ENCODE assay signal across 2 cellular contexts in the genomic region with DNA sequence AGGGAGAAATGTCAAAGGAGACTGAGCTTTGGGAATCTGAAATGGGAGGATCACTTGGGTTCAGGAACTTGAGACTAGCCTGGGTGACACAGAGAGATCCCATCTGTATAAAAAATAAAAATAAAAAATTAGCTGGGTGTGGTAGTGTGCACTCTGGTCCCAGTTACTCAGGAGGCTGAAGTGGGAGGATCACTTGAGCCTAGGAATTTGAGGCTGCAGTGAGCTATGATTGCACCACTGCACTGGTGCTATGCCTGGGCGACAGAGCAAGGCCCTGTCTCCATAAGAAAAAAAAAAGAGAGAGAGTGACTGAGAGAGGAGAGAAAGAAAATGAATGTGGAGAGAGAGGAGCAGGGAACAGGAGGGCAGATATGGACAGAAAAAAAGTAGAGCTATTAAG.
TF ChIP-seq lines count a peak whose summit lies in the region.

No MANE protein-coding gene starts in this region.

TF ChIP-seq in GM23338, 12 proteins besides CTCF, POLR2A, EP300 and RAD21 (continued from another document):
- TF ChIP-seq, protein P1, sequence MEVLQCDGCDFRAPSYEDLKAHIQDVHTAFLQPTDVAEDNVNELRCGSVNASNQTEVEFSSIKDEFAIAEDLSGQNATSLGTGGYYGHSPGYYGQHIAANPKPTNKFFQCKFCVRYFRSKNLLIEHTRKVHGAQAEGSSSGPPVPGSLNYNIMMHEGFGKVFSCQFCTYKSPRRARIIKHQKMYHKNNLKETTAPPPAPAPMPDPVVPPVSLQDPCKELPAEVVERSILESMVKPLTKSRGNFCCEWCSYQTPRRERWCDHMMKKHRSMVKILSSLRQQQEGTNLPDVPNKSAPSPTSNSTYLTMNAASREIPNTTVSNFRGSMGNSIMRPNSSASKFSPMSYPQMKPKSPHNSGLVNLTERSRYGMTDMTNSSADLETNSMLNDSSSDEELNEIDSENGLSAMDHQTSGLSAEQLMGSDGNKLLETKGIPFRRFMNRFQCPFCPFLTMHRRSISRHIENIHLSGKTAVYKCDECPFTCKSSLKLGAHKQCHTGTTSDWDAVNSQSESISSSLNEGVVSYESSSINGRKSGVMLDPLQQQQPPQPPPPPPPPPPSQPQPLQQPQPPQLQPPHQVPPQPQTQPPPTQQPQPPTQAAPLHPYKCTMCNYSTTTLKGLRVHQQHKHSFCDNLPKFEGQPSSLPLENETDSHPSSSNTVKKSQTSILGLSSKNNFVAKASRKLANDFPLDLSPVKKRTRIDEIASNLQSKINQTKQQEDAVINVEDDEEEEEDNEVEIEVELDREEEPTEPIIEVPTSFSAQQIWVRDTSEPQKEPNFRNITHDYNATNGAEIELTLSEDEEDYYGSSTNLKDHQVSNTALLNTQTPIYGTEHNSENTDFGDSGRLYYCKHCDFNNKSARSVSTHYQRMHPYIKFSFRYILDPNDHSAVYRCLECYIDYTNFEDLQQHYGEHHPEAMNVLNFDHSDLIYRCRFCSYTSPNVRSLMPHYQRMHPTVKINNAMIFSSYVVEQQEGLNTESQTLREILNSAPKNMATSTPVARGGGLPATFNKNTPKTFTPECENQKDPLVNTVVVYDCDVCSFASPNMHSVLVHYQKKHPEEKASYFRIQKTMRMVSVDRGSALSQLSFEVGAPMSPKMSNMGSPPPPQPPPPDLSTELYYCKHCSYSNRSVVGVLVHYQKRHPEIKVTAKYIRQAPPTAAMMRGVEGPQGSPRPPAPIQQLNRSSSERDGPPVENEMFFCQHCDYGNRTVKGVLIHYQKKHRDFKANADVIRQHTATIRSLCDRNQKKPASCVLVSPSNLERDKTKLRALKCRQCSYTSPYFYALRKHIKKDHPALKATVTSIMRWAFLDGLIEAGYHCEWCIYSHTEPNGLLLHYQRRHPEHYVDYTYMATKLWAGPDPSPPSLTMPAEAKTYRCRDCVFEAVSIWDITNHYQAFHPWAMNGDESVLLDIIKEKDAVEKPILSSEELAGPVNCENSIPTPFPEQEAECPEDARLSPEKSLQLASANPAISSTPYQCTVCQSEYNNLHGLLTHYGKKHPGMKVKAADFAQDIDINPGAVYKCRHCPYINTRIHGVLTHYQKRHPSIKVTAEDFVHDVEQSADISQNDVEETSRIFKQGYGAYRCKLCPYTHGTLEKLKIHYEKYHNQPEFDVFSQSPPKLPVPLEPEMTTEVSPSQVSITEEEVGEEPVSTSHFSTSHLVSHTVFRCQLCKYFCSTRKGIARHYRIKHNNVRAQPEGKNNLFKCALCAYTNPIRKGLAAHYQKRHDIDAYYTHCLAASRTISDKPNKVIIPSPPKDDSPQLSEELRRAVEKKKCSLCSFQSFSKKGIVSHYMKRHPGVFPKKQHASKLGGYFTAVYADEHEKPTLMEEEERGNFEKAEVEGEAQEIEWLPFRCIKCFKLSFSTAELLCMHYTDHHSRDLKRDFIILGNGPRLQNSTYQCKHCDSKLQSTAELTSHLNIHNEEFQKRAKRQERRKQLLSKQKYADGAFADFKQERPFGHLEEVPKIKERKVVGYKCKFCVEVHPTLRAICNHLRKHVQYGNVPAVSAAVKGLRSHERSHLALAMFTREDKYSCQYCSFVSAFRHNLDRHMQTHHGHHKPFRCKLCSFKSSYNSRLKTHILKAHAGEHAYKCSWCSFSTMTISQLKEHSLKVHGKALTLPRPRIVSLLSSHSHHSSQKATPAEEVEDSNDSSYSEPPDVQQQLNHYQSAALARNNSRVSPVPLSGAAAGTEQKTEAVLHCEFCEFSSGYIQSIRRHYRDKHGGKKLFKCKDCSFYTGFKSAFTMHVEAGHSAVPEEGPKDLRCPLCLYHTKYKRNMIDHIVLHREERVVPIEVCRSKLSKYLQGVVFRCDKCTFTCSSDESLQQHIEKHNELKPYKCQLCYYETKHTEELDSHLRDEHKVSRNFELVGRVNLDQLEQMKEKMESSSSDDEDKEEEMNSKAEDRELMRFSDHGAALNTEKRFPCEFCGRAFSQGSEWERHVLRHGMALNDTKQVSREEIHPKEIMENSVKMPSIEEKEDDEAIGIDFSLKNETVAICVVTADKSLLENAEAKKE (CRISPR knock-in tag; IDR thresholded peaks at IDR 0.05), result no peak

TF ChIP-seq in HepG2, 621 proteins besides CTCF, POLR2A, EP300 and RAD21 (continued from another document):
- TF ChIP-seq GMEB1 (CRISPR knock-in tag; IDR thresholded peaks at IDR 0.05; ENCODE audit: borderline replicate concordance), result no peak
- TF ChIP-seq NFKBIZ (CRISPR knock-in tag; IDR thresholded peaks at IDR 0.05), result no peak
- TF ChIP-seq ZMYM4 (CRISPR knock-in tag; IDR thresholded peaks at IDR 0.05), result no peak
- no peak for TF ChIP-seq NR2F1 (CRISPR knock-in tag; IDR thresholded peaks at IDR 0.05)
- TF ChIP-seq ZNF614 (CRISPR knock-in tag; IDR thresholded peaks at IDR 0.05; ENCODE audit: borderline replicate concordance), result no peak
- TF ChIP-seq ZNF264 (CRISPR knock-in tag; IDR thresholded peaks at IDR 0.05), result no peak
- no peak for TF ChIP-seq DNMT3B (CRISPR knock-in tag; conservative IDR thresholded peaks at IDR 0.05)
